ENCODE assay signal across 1 cellular context in the genomic region with DNA sequence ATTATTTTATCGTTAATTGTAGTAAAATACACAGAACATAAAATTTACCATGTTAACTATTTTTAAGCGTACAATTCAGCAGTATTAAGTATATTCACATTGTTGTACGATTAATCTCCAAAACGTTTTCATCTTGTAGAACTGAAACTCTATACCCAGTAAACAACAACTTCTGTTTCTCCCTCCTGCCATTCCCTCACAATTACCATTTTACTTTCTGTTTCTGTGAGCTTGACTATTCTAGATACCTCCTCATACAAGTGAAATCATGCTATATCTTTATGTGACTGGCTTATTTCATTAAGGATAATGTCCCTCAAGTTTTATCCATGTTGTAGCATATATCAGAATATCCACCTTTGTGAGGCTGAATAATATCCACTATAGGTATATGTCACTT.
TF ChIP-seq lines count a peak whose summit lies in the region.

No MANE protein-coding gene starts in this region.

TF ChIP-seq in GM23338, 12 proteins besides CTCF, POLR2A, EP300 and RAD21 (continued from another document):
- TF ChIP-seq, protein P1, sequence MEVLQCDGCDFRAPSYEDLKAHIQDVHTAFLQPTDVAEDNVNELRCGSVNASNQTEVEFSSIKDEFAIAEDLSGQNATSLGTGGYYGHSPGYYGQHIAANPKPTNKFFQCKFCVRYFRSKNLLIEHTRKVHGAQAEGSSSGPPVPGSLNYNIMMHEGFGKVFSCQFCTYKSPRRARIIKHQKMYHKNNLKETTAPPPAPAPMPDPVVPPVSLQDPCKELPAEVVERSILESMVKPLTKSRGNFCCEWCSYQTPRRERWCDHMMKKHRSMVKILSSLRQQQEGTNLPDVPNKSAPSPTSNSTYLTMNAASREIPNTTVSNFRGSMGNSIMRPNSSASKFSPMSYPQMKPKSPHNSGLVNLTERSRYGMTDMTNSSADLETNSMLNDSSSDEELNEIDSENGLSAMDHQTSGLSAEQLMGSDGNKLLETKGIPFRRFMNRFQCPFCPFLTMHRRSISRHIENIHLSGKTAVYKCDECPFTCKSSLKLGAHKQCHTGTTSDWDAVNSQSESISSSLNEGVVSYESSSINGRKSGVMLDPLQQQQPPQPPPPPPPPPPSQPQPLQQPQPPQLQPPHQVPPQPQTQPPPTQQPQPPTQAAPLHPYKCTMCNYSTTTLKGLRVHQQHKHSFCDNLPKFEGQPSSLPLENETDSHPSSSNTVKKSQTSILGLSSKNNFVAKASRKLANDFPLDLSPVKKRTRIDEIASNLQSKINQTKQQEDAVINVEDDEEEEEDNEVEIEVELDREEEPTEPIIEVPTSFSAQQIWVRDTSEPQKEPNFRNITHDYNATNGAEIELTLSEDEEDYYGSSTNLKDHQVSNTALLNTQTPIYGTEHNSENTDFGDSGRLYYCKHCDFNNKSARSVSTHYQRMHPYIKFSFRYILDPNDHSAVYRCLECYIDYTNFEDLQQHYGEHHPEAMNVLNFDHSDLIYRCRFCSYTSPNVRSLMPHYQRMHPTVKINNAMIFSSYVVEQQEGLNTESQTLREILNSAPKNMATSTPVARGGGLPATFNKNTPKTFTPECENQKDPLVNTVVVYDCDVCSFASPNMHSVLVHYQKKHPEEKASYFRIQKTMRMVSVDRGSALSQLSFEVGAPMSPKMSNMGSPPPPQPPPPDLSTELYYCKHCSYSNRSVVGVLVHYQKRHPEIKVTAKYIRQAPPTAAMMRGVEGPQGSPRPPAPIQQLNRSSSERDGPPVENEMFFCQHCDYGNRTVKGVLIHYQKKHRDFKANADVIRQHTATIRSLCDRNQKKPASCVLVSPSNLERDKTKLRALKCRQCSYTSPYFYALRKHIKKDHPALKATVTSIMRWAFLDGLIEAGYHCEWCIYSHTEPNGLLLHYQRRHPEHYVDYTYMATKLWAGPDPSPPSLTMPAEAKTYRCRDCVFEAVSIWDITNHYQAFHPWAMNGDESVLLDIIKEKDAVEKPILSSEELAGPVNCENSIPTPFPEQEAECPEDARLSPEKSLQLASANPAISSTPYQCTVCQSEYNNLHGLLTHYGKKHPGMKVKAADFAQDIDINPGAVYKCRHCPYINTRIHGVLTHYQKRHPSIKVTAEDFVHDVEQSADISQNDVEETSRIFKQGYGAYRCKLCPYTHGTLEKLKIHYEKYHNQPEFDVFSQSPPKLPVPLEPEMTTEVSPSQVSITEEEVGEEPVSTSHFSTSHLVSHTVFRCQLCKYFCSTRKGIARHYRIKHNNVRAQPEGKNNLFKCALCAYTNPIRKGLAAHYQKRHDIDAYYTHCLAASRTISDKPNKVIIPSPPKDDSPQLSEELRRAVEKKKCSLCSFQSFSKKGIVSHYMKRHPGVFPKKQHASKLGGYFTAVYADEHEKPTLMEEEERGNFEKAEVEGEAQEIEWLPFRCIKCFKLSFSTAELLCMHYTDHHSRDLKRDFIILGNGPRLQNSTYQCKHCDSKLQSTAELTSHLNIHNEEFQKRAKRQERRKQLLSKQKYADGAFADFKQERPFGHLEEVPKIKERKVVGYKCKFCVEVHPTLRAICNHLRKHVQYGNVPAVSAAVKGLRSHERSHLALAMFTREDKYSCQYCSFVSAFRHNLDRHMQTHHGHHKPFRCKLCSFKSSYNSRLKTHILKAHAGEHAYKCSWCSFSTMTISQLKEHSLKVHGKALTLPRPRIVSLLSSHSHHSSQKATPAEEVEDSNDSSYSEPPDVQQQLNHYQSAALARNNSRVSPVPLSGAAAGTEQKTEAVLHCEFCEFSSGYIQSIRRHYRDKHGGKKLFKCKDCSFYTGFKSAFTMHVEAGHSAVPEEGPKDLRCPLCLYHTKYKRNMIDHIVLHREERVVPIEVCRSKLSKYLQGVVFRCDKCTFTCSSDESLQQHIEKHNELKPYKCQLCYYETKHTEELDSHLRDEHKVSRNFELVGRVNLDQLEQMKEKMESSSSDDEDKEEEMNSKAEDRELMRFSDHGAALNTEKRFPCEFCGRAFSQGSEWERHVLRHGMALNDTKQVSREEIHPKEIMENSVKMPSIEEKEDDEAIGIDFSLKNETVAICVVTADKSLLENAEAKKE (CRISPR knock-in tag; IDR thresholded peaks at IDR 0.05) = no peak
- TF ChIP-seq, protein P2, sequence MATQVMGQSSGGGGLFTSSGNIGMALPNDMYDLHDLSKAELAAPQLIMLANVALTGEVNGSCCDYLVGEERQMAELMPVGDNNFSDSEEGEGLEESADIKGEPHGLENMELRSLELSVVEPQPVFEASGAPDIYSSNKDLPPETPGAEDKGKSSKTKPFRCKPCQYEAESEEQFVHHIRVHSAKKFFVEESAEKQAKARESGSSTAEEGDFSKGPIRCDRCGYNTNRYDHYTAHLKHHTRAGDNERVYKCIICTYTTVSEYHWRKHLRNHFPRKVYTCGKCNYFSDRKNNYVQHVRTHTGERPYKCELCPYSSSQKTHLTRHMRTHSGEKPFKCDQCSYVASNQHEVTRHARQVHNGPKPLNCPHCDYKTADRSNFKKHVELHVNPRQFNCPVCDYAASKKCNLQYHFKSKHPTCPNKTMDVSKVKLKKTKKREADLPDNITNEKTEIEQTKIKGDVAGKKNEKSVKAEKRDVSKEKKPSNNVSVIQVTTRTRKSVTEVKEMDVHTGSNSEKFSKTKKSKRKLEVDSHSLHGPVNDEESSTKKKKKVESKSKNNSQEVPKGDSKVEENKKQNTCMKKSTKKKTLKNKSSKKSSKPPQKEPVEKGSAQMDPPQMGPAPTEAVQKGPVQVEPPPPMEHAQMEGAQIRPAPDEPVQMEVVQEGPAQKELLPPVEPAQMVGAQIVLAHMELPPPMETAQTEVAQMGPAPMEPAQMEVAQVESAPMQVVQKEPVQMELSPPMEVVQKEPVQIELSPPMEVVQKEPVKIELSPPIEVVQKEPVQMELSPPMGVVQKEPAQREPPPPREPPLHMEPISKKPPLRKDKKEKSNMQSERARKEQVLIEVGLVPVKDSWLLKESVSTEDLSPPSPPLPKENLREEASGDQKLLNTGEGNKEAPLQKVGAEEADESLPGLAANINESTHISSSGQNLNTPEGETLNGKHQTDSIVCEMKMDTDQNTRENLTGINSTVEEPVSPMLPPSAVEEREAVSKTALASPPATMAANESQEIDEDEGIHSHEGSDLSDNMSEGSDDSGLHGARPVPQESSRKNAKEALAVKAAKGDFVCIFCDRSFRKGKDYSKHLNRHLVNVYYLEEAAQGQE (IDR thresholded peaks at IDR 0.05; ENCODE audit: unreplicated experiment) = no peak
- no peak for TF ChIP-seq ZNF331 (CRISPR knock-in tag; IDR thresholded peaks at IDR 0.05; ENCODE audit: low read depth)
- TF ChIP-seq JUNB (IDR thresholded peaks at IDR 0.05; ENCODE audit: unreplicated experiment) = no peak
- no peak for TF ChIP-seq POLR2AphosphoS5 (IDR thresholded peaks at IDR 0.05; ENCODE audit: low read depth)
